1 cellular context compared by ENCODE assay signal in the genomic region with DNA sequence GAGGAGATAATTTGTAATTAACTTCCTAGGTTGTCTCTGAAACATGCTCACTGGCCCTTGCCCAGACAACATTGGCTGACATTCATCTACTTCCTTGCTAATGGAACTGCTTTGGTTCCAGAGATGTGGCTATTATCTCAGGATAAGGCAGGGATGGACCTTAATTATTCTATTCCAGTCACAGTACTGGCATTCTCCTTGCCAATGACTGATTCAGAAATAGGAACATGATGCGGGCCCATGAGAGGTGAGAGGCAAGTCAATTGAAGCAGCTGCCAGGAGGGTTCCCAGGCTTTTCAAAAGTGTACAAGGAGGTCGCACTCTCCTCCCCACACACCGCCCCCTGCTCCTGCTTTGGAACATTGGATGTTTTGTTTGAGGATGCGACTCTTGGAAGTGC.
TF ChIP-seq lines count a peak whose summit lies in the region.

No MANE protein-coding gene starts in this region.

TF ChIP-seq in H1, 55 proteins besides CTCF, POLR2A, EP300 and RAD21 (continued from another document):
- TF ChIP-seq, protein P1, sequence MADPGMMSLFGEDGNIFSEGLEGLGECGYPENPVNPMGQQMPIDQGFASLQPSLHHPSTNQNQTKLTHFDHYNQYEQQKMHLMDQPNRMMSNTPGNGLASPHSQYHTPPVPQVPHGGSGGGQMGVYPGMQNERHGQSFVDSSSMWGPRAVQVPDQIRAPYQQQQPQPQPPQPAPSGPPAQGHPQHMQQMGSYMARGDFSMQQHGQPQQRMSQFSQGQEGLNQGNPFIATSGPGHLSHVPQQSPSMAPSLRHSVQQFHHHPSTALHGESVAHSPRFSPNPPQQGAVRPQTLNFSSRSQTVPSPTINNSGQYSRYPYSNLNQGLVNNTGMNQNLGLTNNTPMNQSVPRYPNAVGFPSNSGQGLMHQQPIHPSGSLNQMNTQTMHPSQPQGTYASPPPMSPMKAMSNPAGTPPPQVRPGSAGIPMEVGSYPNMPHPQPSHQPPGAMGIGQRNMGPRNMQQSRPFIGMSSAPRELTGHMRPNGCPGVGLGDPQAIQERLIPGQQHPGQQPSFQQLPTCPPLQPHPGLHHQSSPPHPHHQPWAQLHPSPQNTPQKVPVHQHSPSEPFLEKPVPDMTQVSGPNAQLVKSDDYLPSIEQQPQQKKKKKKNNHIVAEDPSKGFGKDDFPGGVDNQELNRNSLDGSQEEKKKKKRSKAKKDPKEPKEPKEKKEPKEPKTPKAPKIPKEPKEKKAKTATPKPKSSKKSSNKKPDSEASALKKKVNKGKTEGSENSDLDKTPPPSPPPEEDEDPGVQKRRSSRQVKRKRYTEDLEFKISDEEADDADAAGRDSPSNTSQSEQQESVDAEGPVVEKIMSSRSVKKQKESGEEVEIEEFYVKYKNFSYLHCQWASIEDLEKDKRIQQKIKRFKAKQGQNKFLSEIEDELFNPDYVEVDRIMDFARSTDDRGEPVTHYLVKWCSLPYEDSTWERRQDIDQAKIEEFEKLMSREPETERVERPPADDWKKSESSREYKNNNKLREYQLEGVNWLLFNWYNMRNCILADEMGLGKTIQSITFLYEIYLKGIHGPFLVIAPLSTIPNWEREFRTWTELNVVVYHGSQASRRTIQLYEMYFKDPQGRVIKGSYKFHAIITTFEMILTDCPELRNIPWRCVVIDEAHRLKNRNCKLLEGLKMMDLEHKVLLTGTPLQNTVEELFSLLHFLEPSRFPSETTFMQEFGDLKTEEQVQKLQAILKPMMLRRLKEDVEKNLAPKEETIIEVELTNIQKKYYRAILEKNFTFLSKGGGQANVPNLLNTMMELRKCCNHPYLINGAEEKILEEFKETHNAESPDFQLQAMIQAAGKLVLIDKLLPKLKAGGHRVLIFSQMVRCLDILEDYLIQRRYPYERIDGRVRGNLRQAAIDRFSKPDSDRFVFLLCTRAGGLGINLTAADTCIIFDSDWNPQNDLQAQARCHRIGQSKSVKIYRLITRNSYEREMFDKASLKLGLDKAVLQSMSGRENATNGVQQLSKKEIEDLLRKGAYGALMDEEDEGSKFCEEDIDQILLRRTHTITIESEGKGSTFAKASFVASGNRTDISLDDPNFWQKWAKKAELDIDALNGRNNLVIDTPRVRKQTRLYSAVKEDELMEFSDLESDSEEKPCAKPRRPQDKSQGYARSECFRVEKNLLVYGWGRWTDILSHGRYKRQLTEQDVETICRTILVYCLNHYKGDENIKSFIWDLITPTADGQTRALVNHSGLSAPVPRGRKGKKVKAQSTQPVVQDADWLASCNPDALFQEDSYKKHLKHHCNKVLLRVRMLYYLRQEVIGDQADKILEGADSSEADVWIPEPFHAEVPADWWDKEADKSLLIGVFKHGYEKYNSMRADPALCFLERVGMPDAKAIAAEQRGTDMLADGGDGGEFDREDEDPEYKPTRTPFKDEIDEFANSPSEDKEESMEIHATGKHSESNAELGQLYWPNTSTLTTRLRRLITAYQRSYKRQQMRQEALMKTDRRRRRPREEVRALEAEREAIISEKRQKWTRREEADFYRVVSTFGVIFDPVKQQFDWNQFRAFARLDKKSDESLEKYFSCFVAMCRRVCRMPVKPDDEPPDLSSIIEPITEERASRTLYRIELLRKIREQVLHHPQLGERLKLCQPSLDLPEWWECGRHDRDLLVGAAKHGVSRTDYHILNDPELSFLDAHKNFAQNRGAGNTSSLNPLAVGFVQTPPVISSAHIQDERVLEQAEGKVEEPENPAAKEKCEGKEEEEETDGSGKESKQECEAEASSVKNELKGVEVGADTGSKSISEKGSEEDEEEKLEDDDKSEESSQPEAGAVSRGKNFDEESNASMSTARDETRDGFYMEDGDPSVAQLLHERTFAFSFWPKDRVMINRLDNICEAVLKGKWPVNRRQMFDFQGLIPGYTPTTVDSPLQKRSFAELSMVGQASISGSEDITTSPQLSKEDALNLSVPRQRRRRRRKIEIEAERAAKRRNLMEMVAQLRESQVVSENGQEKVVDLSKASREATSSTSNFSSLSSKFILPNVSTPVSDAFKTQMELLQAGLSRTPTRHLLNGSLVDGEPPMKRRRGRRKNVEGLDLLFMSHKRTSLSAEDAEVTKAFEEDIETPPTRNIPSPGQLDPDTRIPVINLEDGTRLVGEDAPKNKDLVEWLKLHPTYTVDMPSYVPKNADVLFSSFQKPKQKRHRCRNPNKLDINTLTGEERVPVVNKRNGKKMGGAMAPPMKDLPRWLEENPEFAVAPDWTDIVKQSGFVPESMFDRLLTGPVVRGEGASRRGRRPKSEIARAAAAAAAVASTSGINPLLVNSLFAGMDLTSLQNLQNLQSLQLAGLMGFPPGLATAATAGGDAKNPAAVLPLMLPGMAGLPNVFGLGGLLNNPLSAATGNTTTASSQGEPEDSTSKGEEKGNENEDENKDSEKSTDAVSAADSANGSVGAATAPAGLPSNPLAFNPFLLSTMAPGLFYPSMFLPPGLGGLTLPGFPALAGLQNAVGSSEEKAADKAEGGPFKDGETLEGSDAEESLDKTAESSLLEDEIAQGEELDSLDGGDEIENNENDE (IDR thresholded peaks at IDR 0.05; ENCODE audit: insufficient replicate concordance, low read length) = no peak
- no peak for TF ChIP-seq BRCA1 (IDR thresholded peaks at IDR 0.05; ENCODE audit: low read depth, low read length)
- no peak for TF ChIP-seq SIN3A (conservative IDR thresholded peaks at IDR 0.05 in 1 of 2, IDR thresholded peaks at IDR 0.05 in 1 of 2; ENCODE audit: low read depth in 1 of 2, low read length in 2 of 2)
- no peak for TF ChIP-seq KDM5A (IDR thresholded peaks at IDR 0.05; ENCODE audit: low read length)
- TF ChIP-seq FOSL1 (IDR thresholded peaks at IDR 0.05; ENCODE audit: insufficient read depth, low read depth, low read length) = no peak
- TF ChIP-seq ASH2L (IDR thresholded peaks at IDR 0.05; ENCODE audit: low read length) = no peak
- TF ChIP-seq KDM4A (IDR thresholded peaks at IDR 0.05; ENCODE audit: low read depth, low read length, severe bottlenecking) = no peak
- TF ChIP-seq RXRA (IDR thresholded peaks at IDR 0.05; ENCODE audit: insufficient read depth, low read depth, low read length) = no peak
